ENCODE assay signal across 8 cellular contexts in genomic region chr3:69200384-69201068, GRCh38.
DNase-seq lines count a peak whose midpoint lies in the region; ATAC-seq and TF ChIP-seq lines count a peak whose summit lies in the region.

No MANE protein-coding gene starts in this region.

- H3K4me1 ChIP-seq in HUES6 (ENCODE audit: control insufficient read depth, insufficient read depth, low read length), result peaks cover 17% of the 10 kb centered on the region
- H3K4me1 ChIP-seq in effector memory CD4-positive, alpha-beta T cell (ENCODE audit: control insufficient read depth, insufficient read depth, low read length, poor library complexity, severe bottlenecking), result peaks cover 22% of the 10 kb centered on the region
- peaks cover 11% of the 10 kb centered on the region for H3K4me1 ChIP-seq in mucosa of stomach (ENCODE audit: control insufficient read depth, insufficient read depth, low read length)
- peaks cover 0 to 9% (median 4%) of the 10 kb centered on the region in 4 donors for H3K4me1 ChIP-seq in tibial artery

- H3K27me3 ChIP-seq in HUES6 (ENCODE audit: control insufficient read depth, insufficient read depth, low read length), result no peaks in the 10 kb centered on the region
- H3K27me3 ChIP-seq in effector memory CD4-positive, alpha-beta T cell (replicated peaks; ENCODE audit: control insufficient read depth, insufficient read depth, low read length, poor library complexity, severe bottlenecking), result no peaks in the 10 kb centered on the region
- no peaks in the 10 kb centered on the region for H3K27me3 ChIP-seq in mucosa of stomach (ENCODE audit: control insufficient read depth, insufficient read depth, low read length)
- no peaks in the 10 kb centered on the region for H3K27me3 ChIP-seq in tibial artery

- H3K9me3 ChIP-seq in HUES6 (ENCODE audit: control insufficient read depth, insufficient read depth, low read depth, low read length) (no peaks in the 10 kb centered on the region), mucosa of stomach (ENCODE audit: control insufficient read depth, low read length) (no peaks in the 10 kb centered on the region), tibial artery (no peaks in the 10 kb centered on the region)
- H3K9me3 ChIP-seq in effector memory CD4-positive, alpha-beta T cell (ENCODE audit: control insufficient read depth, low read length), result no peaks in the 10 kb centered on the region

- no peak overlapping the region for H3K27ac ChIP-seq in HUES6 (ENCODE audit: low read depth, low read length)
- H3K27ac ChIP-seq in effector memory CD4-positive, alpha-beta T cell (ENCODE audit: insufficient read depth, low read length, poor library complexity, severe bottlenecking), result peak overlapping the region; percentile 65
- no peak overlapping the region for H3K27ac ChIP-seq in tibial artery

- H3K9ac ChIP-seq in HUES6 (ENCODE audit: low read length), result peak overlapping the region; percentile 0
- H3K9ac ChIP-seq in mucosa of stomach (ENCODE audit: low read length), result peak overlapping the region; percentile 70

- TF ChIP-seq CTCF in tibial artery (IDR thresholded peaks at IDR 0.05), result no peak

- DNase-seq in T-helper 9 cell (peak; percentile 17), tibial artery (no peak), GOT3 (lab: John Stamatoyannopoulos, UW) (no peak), AML-193 (lab: John Stamatoyannopoulos, UW) (no peak)
- DNase-seq in effector memory CD4-positive, alpha-beta T cell, result peak in 1 of 3 donors; percentile 1

- H3K4me3 ChIP-seq in HUES6 (ENCODE audit: low read depth, low read length), result peak overlapping the region; percentile 9; the same call in 1 of the 2 replicates
- H3K4me3 ChIP-seq in effector memory CD4-positive, alpha-beta T cell (ENCODE audit: insufficient read depth, low read depth, low read length, poor library complexity, severe bottlenecking), result peak overlapping the region; percentile 67
- peak overlapping the region; percentile 66 for H3K4me3 ChIP-seq in mucosa of stomach (ENCODE audit: low read length)
- peak overlapping the region; percentile 7 to 36 for H3K4me3 ChIP-seq in tibial artery

- H3K36me3 ChIP-seq in HUES6 (ENCODE audit: control insufficient read depth, insufficient read depth, low read length) (no peaks in the 10 kb centered on the region; the same call in 1 of the 2 replicates), mucosa of stomach (ENCODE audit: control insufficient read depth, insufficient read depth, low read length) (no peaks in the 10 kb centered on the region), tibial artery (peaks cover 0 to 5% (median 4%) of the 10 kb centered on the region in 3 donors)
- H3K36me3 ChIP-seq in effector memory CD4-positive, alpha-beta T cell (ENCODE audit: control insufficient read depth, insufficient read depth, low read length), result peaks cover 11% of the 10 kb centered on the region

- intact Hi-C loops in tibial artery (cut with DNase I; ENCODE audit: low total_unique reads), result no loop called here

- no peak for ATAC-seq in HG03097 (IDR thresholded peaks at IDR 0.05; ENCODE audit: low FRiP score, unreplicated experiment)

Comparison
In these comparisons a context has a peak if more than half of its experiments do, and no peak if none do; other contexts are left out.
1. H3K4me3 ChIP-seq: peak in every context shown above with its lines; median percentile 67 in effector memory CD4-positive, alpha-beta T cell; 66 in mucosa of stomach; 22 in tibial artery; 9 in HUES6.